ENCODE assay signal across 24 cellular contexts in genomic region chr6:14616611-14617010, GRCh38.
"Had no signal": no experiment of that assay in that cellular context is flagged by ENCODE, and none has a peak within 500 bp of the region (broad histone marks: within the 10 kb centered on the region; RNA-seq: fewer than 3 reads in every experiment).

No MANE protein-coding gene starts in this region.

- H3K36me3 ChIP-seq: Peyer's patch, SJSA1 had no signal

- ATAC-seq: activated CD8-positive, alpha-beta T cell treated with anti-CD3 and anti-CD28 coated beads, Interleukin-2, amount 10 ng/mL, durations not matched to agents 7 days and 5 days; body of pancreas; T-helper 17 cell had no signal

- H3K4me3 ChIP-seq: body of pancreas, Peyer's patch, SJSA1 had no signal

- H3K27me3 ChIP-seq: body of pancreas, Peyer's patch, SJSA1 had no signal

- H3K27ac ChIP-seq: body of pancreas, KMS-11, Peyer's patch, RWPE1, SJSA1, VCaP had no signal

- FAIRE-seq: bronchial epithelial cell had no signal

- DNase-seq: activated CD4-positive, alpha-beta T cell treated with anti-CD3 and anti-CD28 coated beads for 4 hours; activated CD4-positive, CD25-positive, alpha-beta regulatory T cell; activated CD8-positive, alpha-beta T cell treated with anti-CD3 and anti-CD28 coated beads, Interleukin-2, amount 10 ng/mL, durations not matched to agents 7 days and 5 days; activated effector memory CD4-positive, alpha-beta T cell treated with Interleukin-2 at 50 U/mL for 16 hours; activated naive CD4-positive, alpha-beta T cell; activated T-cell treated with anti-CD3 and anti-CD28 coated beads, Interleukin-2, amount 50 U/mL, for 24 hours; aorta; body of pancreas; IMR-90; NCI-H1105; NCI-H1436; NCI-H1694 treated with DMSO at 0.1 percent for 48 hours; NCI-H2029 treated with DMSO at 0.1 percent for 48 hours; NCI-H510A treated with DMSO at 0.1 percent for 48 hours; NCI-H69; Peyer's patch; Right ventricle myocardium superior; T-helper 17 cell; T-helper 9 cell had no signal

- H3K4me1 ChIP-seq: body of pancreas, SJSA1 had no signal

- H3K4me2 ChIP-seq: KMS-11 had no signal

- H3K9ac ChIP-seq: KMS-11 had no signal

- H3K9me3 ChIP-seq: Peyer's patch, SJSA1 had no signal
